Comparison of ENCODE assay signal across 1 cellular context in the genomic region with DNA sequence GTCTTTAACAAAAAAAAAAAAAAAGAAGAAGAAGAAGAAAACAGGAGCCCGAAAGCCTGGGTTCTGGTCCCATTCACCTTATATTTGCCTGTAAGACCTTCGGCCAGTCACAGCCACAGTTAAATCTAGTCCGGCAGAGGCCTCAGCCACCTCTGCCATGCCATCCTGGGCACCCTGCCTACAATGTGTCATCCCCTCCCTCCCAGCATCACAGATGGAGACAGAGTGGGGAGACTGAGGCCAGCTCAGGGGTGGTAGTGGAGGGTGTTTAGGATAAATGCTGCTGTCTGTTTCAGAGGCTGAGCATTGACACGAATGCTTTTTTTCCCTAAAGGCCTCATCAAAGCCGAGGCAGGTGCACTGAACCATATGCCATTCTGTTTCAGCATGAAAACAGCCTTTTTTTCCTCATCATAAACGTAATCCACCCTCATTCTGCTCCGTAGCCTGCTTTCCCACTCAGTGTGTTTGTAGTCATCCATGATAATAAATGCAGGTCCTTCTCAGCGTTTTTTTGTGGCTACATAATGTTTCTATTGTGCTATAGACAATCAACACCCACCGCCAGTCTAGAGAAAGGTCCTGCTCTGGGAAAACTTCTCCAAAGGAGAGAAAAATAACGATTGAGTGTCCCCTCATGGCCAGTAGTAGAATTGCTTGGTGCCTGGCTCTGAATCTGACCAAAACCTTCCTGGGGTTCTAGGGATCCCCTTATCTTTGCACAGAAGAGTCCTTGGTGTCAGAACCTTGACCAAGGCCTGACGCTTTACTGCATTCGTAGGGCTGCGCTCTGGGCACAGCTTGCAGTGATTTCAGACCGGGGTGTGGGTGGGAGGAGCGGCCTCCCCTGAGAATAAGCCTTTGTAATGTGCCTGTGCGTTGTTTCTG.
TF ChIP-seq lines count a peak whose summit lies in the region.

No MANE protein-coding gene starts in this region.

TF ChIP-seq in WTC11, 78 proteins besides CTCF, POLR2A, EP300 and RAD21 (continued from another document):
- TF ChIP-seq, protein P1, sequence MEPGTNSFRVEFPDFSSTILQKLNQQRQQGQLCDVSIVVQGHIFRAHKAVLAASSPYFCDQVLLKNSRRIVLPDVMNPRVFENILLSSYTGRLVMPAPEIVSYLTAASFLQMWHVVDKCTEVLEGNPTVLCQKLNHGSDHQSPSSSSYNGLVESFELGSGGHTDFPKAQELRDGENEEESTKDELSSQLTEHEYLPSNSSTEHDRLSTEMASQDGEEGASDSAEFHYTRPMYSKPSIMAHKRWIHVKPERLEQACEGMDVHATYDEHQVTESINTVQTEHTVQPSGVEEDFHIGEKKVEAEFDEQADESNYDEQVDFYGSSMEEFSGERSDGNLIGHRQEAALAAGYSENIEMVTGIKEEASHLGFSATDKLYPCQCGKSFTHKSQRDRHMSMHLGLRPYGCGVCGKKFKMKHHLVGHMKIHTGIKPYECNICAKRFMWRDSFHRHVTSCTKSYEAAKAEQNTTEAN (CRISPR knock-in tag; IDR thresholded peaks at IDR 0.05), result no peak
